ENCODE assay signal across 24 cellular contexts in the genomic region with DNA sequence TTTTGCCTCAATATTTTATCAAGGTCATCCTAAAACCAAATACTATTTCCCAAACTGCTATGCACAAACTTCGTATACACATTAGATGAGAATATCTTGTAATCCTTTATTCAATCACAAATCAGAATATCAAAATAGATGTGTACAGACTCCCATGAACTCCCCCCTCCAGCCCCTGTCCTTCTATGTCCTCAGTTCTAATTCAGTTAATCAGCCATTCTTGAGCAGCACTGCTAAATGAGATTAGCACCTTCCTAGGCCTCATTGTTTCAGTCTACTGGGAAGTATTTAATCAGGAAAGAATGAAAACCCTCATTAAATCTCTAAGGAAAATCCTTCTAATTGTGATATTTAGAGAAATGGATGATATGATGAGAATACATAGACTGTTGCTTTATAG. TPM values are rescaled to one million over a fixed set of nuclear protein-coding genes. Genes with fewer than 3 reads are reported as not detected.
"Had no signal": no experiment of that assay in that cellular context is flagged by ENCODE, and none has a peak within 500 bp of the region (broad histone marks: within the 10 kb centered on the region; RNA-seq: fewer than 3 reads in every experiment).

No MANE protein-coding gene starts in this region.

- H3K9me3 ChIP-seq: adrenal gland, breast epithelium had no signal

- H3K9me3 Mint-ChIP-seq: activated naive CD8-positive, alpha-beta T cell treated with anti-CD3 and anti-CD28 coated beads, Interleukin-2, amount 10 ng/mL, durations not matched to agents 7 days and 5 days; T-helper 1 cell treated with Interleukin-12 subunit alpha and Interleukin-12 subunit beta and Interleukin-4 antibody, amounts not matched to agents 30 μg/mL and 1 μg/mL, for 36 hours had no signal

- H3K4me1 Mint-ChIP-seq: activated naive CD8-positive, alpha-beta T cell treated with anti-CD3 and anti-CD28 coated beads, Interleukin-2, amount 10 ng/mL, durations not matched to agents 7 days and 5 days; WTC11 had no signal

- H3K4me3 Mint-ChIP-seq: activated CD8-positive, alpha-beta T cell treated with anti-CD3 and anti-CD28 coated beads, Interleukin-2, amount 10 ng/mL, durations not matched to agents 7 days and 5 days; activated naive CD8-positive, alpha-beta T cell treated with anti-CD3 and anti-CD28 coated beads, Interleukin-2, amount 10 ng/mL, durations not matched to agents 7 days and 5 days; T-helper 1 cell treated with Interleukin-12 subunit alpha and Interleukin-12 subunit beta and Interleukin-4 antibody, amounts not matched to agents 30 μg/mL and 1 μg/mL, for 36 hours; WTC11 had no signal

- DNase-seq: activated CD4-positive, alpha-beta T cell treated with anti-CD3 and anti-CD28 coated beads for 48 hours; activated CD4-positive, alpha-beta T cell treated with anti-CD3 and anti-CD28 coated beads, Interleukin-2, amount 50 U/mL, for 4 hours; activated CD4-positive, CD25-positive, alpha-beta regulatory T cell treated with anti-CD3 and anti-CD28 coated beads, Interleukin-2, amount 50 U/mL, for 72 hours; activated CD8-positive, alpha-beta memory T cell treated with anti-CD3 and anti-CD28 coated beads, Interleukin-2, amount 50 U/mL, for 48 hours; activated CD8-positive, alpha-beta T cell treated with anti-CD3 and anti-CD28 coated beads, Interleukin-2, amount 10 ng/mL, durations not matched to agents 7 days and 5 days; activated naive CD4-positive, alpha-beta T cell treated with anti-CD3 and anti-CD28 coated beads, Interleukin-2, amount 50 U/mL, for 16 hours; activated naive CD8-positive, alpha-beta T cell treated with anti-CD3 and anti-CD28 coated beads, Interleukin-2, amount 10 ng/mL, durations not matched to agents 7 days and 5 days; activated T-cell treated with anti-CD3 and anti-CD28 coated beads, Interleukin-2, amount 50 U/mL, for 1 hour; adrenal gland; anterior cingulate cortex; caudate nucleus; NCI-H1092 treated with DMSO at 0.1 percent for 48 hours; NCI-H1436; NCI-H187; NCI-H2081; NCI-H446; NCI-H524 treated with DMSO at 0.1 percent for 48 hours; NCI-H748 treated with DMSO at 0.1 percent for 48 hours; SHP77 had no signal

- H3K27ac Mint-ChIP-seq: activated CD8-positive, alpha-beta T cell treated with anti-CD3 and anti-CD28 coated beads, Interleukin-2, amount 10 ng/mL, durations not matched to agents 7 days and 5 days; activated naive CD8-positive, alpha-beta T cell treated with anti-CD3 and anti-CD28 coated beads, Interleukin-2, amount 10 ng/mL, durations not matched to agents 7 days and 5 days; T-helper 1 cell treated with Interleukin-12 subunit alpha and Interleukin-12 subunit beta and Interleukin-4 antibody, amounts not matched to agents 30 μg/mL and 1 μg/mL, for 36 hours; WTC11 had no signal

- H3K27me3 ChIP-seq: adrenal gland, breast epithelium had no signal

- H3K9ac ChIP-seq: KMS-11 had no signal

- H3K4me3 ChIP-seq: adrenal gland, breast epithelium had no signal

- H3K4me2 ChIP-seq: KMS-11 had no signal

- H3K36me3 ChIP-seq: adrenal gland, breast epithelium had no signal

- H3K27ac ChIP-seq: adrenal gland, breast epithelium, KMS-11 had no signal

- H3K36me3 Mint-ChIP-seq: activated naive CD8-positive, alpha-beta T cell treated with anti-CD3 and anti-CD28 coated beads, Interleukin-2, amount 10 ng/mL, durations not matched to agents 7 days and 5 days; WTC11 had no signal

- ATAC-seq: activated CD8-positive, alpha-beta T cell treated with anti-CD3 and anti-CD28 coated beads, Interleukin-2, amount 10 ng/mL, durations not matched to agents 7 days and 5 days; WTC11 had no signal

- H3K4me1 ChIP-seq: adrenal gland had no signal

RNA-seq across cellular contexts. Expression of a gene that starts 36.6 kb away (rescaled TPM):
- total RNA-seq: activated CD8-positive, alpha-beta T cell treated with anti-CD3 and anti-CD28 coated beads, Interleukin-2, amount 10 ng/mL, durations not matched to agents 7 days and 5 days; OCI-LY7 had no signal
